Comparison of ENCODE assay signal across 8 cellular contexts in the genomic region with DNA sequence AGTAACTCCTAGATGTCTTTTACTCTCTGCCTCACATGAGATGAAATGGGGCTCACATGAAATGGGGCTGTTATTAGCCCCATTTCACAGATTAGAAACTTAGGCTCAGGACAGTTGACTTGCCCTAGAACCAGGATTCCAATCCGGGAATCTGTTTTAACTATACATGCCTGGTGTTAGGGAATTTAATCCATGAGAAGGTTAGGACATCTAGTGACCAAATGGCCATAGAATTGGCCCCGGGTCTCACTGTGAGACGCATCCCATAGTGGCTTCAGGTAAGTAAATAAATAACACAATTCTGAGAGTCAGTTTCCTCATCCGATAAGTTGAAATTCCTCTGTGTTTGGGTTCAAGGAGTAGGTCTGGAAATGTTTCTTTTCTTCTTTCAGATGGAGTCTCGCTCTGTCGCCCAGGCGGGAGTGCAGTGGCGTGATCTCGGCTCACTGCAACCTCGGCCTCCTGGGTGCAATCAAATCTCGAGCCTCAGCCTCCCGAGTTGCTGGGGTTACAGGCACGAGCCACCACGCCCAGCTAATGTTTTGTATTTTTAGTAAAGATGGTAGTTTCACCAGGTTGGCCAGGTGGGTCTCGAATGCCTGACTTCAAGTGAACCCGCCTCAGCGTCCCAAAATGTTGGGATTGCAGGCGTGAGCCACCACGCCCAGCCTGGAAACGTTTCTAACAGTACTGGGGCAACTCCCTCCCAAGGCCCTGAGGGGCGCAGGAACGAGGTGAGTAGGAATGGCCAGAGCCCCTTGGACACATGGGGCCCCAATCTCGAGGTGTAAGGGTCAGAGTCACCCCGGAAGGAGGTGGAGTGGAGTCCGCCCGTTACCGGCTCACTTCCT. TPM values are rescaled to one million over a fixed set of nuclear protein-coding genes. Genes with fewer than 3 reads are reported as not detected.
DNase-seq lines count a peak whose midpoint lies in the region; ATAC-seq and TF ChIP-seq lines count a peak whose summit lies in the region.

No MANE protein-coding gene starts in this region.

- H3K9me3 Mint-ChIP-seq in glutamatergic neuron (ENCODE audit: unreplicated experiment) = peaks cover 26% of the 10 kb centered on the region

- POLR2A ChIA-PET in AG04449 (lab: Yijun Ruan, JAX) = no interaction called here

- peaks cover 25% of the 10 kb centered on the region for H3K27me3 Mint-ChIP-seq in glutamatergic neuron (ENCODE audit: unreplicated experiment)

- H3K4me1 Mint-ChIP-seq in glutamatergic neuron (ENCODE audit: low read depth, unreplicated experiment) = peaks cover 26% of the 10 kb centered on the region

- DNase-seq in AG04449 (ENCODE audit: low read depth, low spot score) = no peak
- DNase-seq in HCEC 1CT = peak; percentile 31
- DNase-seq in activated CD8-positive, alpha-beta memory T cell treated with anti-CD3 and anti-CD28 coated beads, Interleukin-2, amount 50 U/mL, for 48 hours = peak; percentile 67
- no peak for DNase-seq in glutamatergic neuron
- no peak for DNase-seq in skeletal muscle cell (ENCODE audit: low read depth)
- no peak for DNase-seq in T1000 (lab: John Stamatoyannopoulos, UW)

- peak overlapping the region; percentile 96 for H3K4me3 Mint-ChIP-seq in glutamatergic neuron (ENCODE audit: unreplicated experiment)

- CTCF ChIA-PET in AG04449 (lab: Yijun Ruan, JAX) = no interaction called here

- no peak for ATAC-seq in HG03135 (IDR thresholded peaks at IDR 0.05; ENCODE audit: unreplicated experiment)
- ATAC-seq in GM19463 (IDR thresholded peaks at IDR 0.05; ENCODE audit: unreplicated experiment) = no peak

- H3K4me3 ChIP-seq in AG04449 (ENCODE audit: low read depth, low read length) = peak overlapping the region; percentile 66
- H3K4me3 ChIP-seq in skeletal muscle cell (ENCODE audit: low read depth, low read length) = peak overlapping the region; percentile 68

- H3K36me3 Mint-ChIP-seq in glutamatergic neuron (ENCODE audit: unreplicated experiment) = peaks cover 5% of the 10 kb centered on the region

- H3K27ac Mint-ChIP-seq in glutamatergic neuron (ENCODE audit: unreplicated experiment) = peak overlapping the region; percentile 99

- TF ChIP-seq CTCF in AG04449 (IDR thresholded peaks at IDR 0.05; ENCODE audit: insufficient read depth, low read length, missing control alignments) = no peak
- no peak for TF ChIP-seq CTCF in glutamatergic neuron (IDR thresholded peaks at IDR 0.05; ENCODE audit: partially characterized antibody, unreplicated experiment)

RNA-seq across cellular contexts. Expression of a gene that starts 1.2 kb away (rescaled TPM):
- 24.1 TPM for total RNA-seq in glutamatergic neuron (ENCODE audit: unreplicated experiment)

RNA-seq across cellular contexts. Expression of a gene that starts 4.7 kb away (rescaled TPM):
- 79.1 TPM for total RNA-seq in glutamatergic neuron (ENCODE audit: unreplicated experiment)

RNA-seq across cellular contexts. Expression of a gene that starts 57.5 kb away (rescaled TPM):
- total RNA-seq in glutamatergic neuron (ENCODE audit: unreplicated experiment) = 53.4 TPM

Comparison
In these comparisons a context has a peak if more than half of its experiments do, and no peak if none do; other contexts are left out.
1. DNase-seq: peak in HCEC 1CT (single experiment) and activated CD8-positive, alpha-beta memory T cell treated with anti-CD3 and anti-CD28 coated beads, Interleukin-2, amount 50 U/mL, for 48 hours (single experiment); none in AG04449 (single experiment), glutamatergic neuron (single experiment), skeletal muscle cell (single experiment) and T1000 (single experiment).